In genomic region chr2:136376798-136377211, GRCh38 we compare ENCODE assay signal across 1 cellular context.
TF ChIP-seq lines count a peak whose summit lies in the region.

No MANE protein-coding gene starts in this region.

TF ChIP-seq in H1, 55 proteins besides CTCF, POLR2A, EP300 and RAD21:
- no peak for TF ChIP-seq SRF (IDR thresholded peaks at IDR 0.05; ENCODE audit: low read depth, low read length)
- TF ChIP-seq CBX8 (IDR thresholded peaks at IDR 0.05; ENCODE audit: borderline replicate concordance, low read depth, low read length): no peak
- TF ChIP-seq TAF1 (IDR thresholded peaks at IDR 0.05; ENCODE audit: low read depth, low read length): no peak
- TF ChIP-seq CBX5 (IDR thresholded peaks at IDR 0.05; ENCODE audit: low read depth, low read length): no peak
- TF ChIP-seq POLR2AphosphoS5 (IDR thresholded peaks at IDR 0.05; ENCODE audit: low read depth, low read length): no peak
- TF ChIP-seq CEBPB (IDR thresholded peaks at IDR 0.05; ENCODE audit: low read depth, low read length): no peak
- TF ChIP-seq MAX (IDR thresholded peaks at IDR 0.05): no peak
- TF ChIP-seq CHD7 (IDR thresholded peaks at IDR 0.05; ENCODE audit: insufficient replicate concordance, low read length): no peak
- no peak for TF ChIP-seq SUZ12 (IDR thresholded peaks at IDR 0.05; ENCODE audit: low read length)
- no peak for TF ChIP-seq JUND (IDR thresholded peaks at IDR 0.05; ENCODE audit: low read length)
- TF ChIP-seq BCL11A (IDR thresholded peaks at IDR 0.05; ENCODE audit: low read depth in 2 of 2, low read length in 2 of 2): no peak
- TF ChIP-seq CHD2 (IDR thresholded peaks at IDR 0.05; ENCODE audit: low read length): no peak
TF ChIP-seq in H1: peak in this region for 0.
